In the genomic region with DNA sequence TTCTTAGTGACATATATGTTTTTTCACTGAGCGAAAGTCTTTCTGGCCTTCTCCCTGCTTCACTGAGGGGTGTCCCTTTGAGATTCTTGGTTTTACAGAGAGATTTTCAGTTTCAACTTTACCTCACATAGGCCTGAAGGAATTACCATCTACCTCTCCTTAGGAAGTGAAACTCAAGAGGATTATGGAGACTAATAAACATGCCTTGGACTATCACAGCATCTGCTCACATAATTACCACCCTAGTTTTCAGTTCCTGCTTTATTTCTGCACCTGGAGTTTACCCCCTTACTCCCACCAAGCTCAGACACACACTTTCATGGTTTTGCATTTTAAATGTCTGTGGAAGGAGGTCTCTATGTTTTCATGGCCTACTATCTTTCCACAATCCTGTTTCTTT, we compare ENCODE assay signal across 13 cellular contexts.
DNase-seq lines count a peak whose midpoint lies in the region; ATAC-seq and TF ChIP-seq lines count a peak whose summit lies in the region.
"Had no signal": no experiment of that assay in that cellular context is flagged by ENCODE, and none has a peak within 500 bp of the region (broad histone marks: within the 10 kb centered on the region; RNA-seq: fewer than 3 reads in every experiment).

No MANE protein-coding gene starts in this region.

- H3K36me3 ChIP-seq in OCI-LY1 (ENCODE audit: insufficient read depth, low read length), result 0 out of 2 replicates have a peak, but pooled peaks cover 4% of the 10 kb centered on the region
- H3K36me3 ChIP-seq: heart left ventricle had no signal

- peaks cover 11% of the 10 kb centered on the region for H3F3A ChIP-seq in OCI-LY1 (ENCODE audit: insufficient read depth, low read length)

- H3K9me3 ChIP-seq in OCI-LY1 (ENCODE audit: low read length), result peaks cover 4% of the 10 kb centered on the region; the same call in 1 of the 2 replicates
- H3K9me3 ChIP-seq in right cardiac atrium (ENCODE audit: control insufficient read depth, low read length), result no peaks in the 10 kb centered on the region

- H2AFZ ChIP-seq in OCI-LY1 (ENCODE audit: low read length), result no peak overlapping the region

- intact Hi-C loops in right cardiac atrium (cut with DNase I), result no loop called here

- H3K79me2 ChIP-seq in OCI-LY1 (ENCODE audit: insufficient read depth, low read length), result no peaks in the 10 kb centered on the region

- H3K4me3 ChIP-seq in OCI-LY1 (ENCODE audit: low read depth, low read length, poor library complexity, severe bottlenecking) (no peak overlapping the region), right cardiac atrium (ENCODE audit: low read length) (no peak overlapping the region), coronary artery (no peak overlapping the region)
- H3K4me3 ChIP-seq: heart left ventricle had no signal

- DNase-seq in right cardiac atrium (no peak), SIG-M5 (lab: John Stamatoyannopoulos, UW) (no peak), coronary artery (ENCODE audit: low spot score) (no peak), T-helper 1 cell (no peak)
- DNase-seq: Calu3; heart left ventricle; NCI-H187 treated with DMSO at 0.1 percent for 48 hours; stimulated activated CD4-positive, alpha-beta T cell treated with anti-CD3 and anti-CD28 coated beads, Interleukin-1b, Interleukin-23, amount 100 ng/mL, for 48 hours; T-cell had no signal

- WGBS in right cardiac atrium, result 97% methylated on average over 1 of the region's 1 CpG

- ATAC-seq in GM18508 (IDR thresholded peaks at IDR 0.05; ENCODE audit: insufficient read depth, unreplicated experiment) (peak; percentile 85), GM21367 (IDR thresholded peaks at IDR 0.05; ENCODE audit: unreplicated experiment) (peak; percentile 93), HG03066 (IDR thresholded peaks at IDR 0.05; ENCODE audit: low read depth, unreplicated experiment) (peak; percentile 78), right cardiac atrium (no peak)
- ATAC-seq: T-cell had no signal

- peak overlapping the region; percentile 47; the same call in 1 of the 2 replicates for H3K9ac ChIP-seq in OCI-LY1 (ENCODE audit: low read length)

- TF ChIP-seq CTCF in OCI-LY1 (IDR thresholded peaks at IDR 0.05; ENCODE audit: low read length) (no peak), coronary artery (IDR thresholded peaks at IDR 0.05) (no peak)

- H3K4me1 ChIP-seq in OCI-LY1 (ENCODE audit: insufficient read depth, low read length, severe bottlenecking), result peaks cover 58% of the 10 kb centered on the region
- no peaks in the 10 kb centered on the region for H3K4me1 ChIP-seq in right cardiac atrium (ENCODE audit: control insufficient read depth, insufficient read depth, low read length)

- no peaks in the 10 kb centered on the region for H4K20me1 ChIP-seq in OCI-LY1 (ENCODE audit: insufficient read depth, low read length)

- H3K9me2 ChIP-seq in OCI-LY1 (ENCODE audit: low read depth, low read length), result no peaks in the 10 kb centered on the region

- peak overlapping the region; percentile 53 for H3K4me2 ChIP-seq in OCI-LY1 (ENCODE audit: low read length)

- H3K27ac ChIP-seq in OCI-LY1 (ENCODE audit: low read depth, low read length, poor library complexity, severe bottlenecking), result peak overlapping the region; percentile 99
- H3K27ac ChIP-seq in right cardiac atrium (ENCODE audit: low read length), result no peak overlapping the region
- no peak overlapping the region for H3K27ac ChIP-seq in coronary artery
- H3K27ac ChIP-seq: heart left ventricle had no signal

- H3K27me3 ChIP-seq in OCI-LY1 (ENCODE audit: insufficient read depth, low read length), result no peaks in the 10 kb centered on the region
- no peaks in the 10 kb centered on the region for H3K27me3 ChIP-seq in right cardiac atrium (ENCODE audit: control insufficient read depth, insufficient read depth)
- H3K27me3 ChIP-seq: heart left ventricle had no signal

Comparison
In these comparisons a context has a peak if more than half of its experiments do, and no peak if none do; other contexts are left out.
1. ATAC-seq: peak in GM18508 (single experiment), GM21367 (single experiment) and HG03066 (single experiment); none in right cardiac atrium (0 of 2).